ENCODE assay signal across 9 cellular contexts in genomic region chr9:115164511-115164974, GRCh38. TPM values are rescaled to one million over a fixed set of nuclear protein-coding genes. Genes with fewer than 3 reads are reported as not detected.
A peak's percentile ranks its signal among the peaks of the same experiment; 100 is the strongest.
DNase-seq lines count a peak whose midpoint lies in the region; ATAC-seq, FAIRE-seq and TF ChIP-seq lines count a peak whose summit lies in the region.
"Had no signal": no experiment of that assay in that cellular context is flagged by ENCODE, and none has a peak within 500 bp of the region (broad histone marks: within the 10 kb centered on the region; RNA-seq: fewer than 3 reads in every experiment).

No MANE protein-coding gene starts in this region.

- no peaks in the 10 kb centered on the region for H3K27me3 Mint-ChIP-seq in astrocyte (ENCODE audit: low read depth, unreplicated experiment)

- DNase-seq in AG20443 (ENCODE audit: low spot score) (peak; percentile 36), astrocyte (ENCODE audit: low read depth) (peak; percentile 69), kidney tubule cell (ENCODE audit: low spot score) (peak; percentile 96), DMS114 treated with DMSO at 0.1 percent for 48 hours (lab: John Stamatoyannopoulos, UW; ENCODE audit: unreplicated experiment) (no peak), esophagus muscularis mucosa (ENCODE audit: extremely low spot score) (no peak)
- DNase-seq: activated naive CD4-positive, alpha-beta T cell treated with anti-CD3 and anti-CD28 coated beads for 36 hours had no signal

- no peaks in the 10 kb centered on the region for H3K36me3 Mint-ChIP-seq in astrocyte (ENCODE audit: low read depth, unreplicated experiment)

- H2AFZ ChIP-seq in KMS-11 (ENCODE audit: low read depth) (peak overlapping the region; percentile 58; the same call in 1 of the 2 replicates), astrocyte (ENCODE audit: low read depth, low read length) (no peak overlapping the region)

- H3K4me2 ChIP-seq in KMS-11 (peak overlapping the region; percentile 60), astrocyte (ENCODE audit: low read length) (peak overlapping the region; percentile 53)

- H3K9ac ChIP-seq in KMS-11 (peak overlapping the region; percentile 3; the same call in 1 of the 2 replicates), astrocyte (ENCODE audit: low read length) (no peak overlapping the region)

- no peak for TF ChIP-seq POLR2A in esophagus muscularis mucosa (IDR thresholded peaks at IDR 0.05; ENCODE audit: low read depth)

- TF ChIP-seq CTCF in KMS-11 (conservative IDR thresholded peaks at IDR 0.05; ENCODE audit: low read depth, low read length), result no peak
- TF ChIP-seq CTCF in astrocyte (IDR thresholded peaks at IDR 0.05; ENCODE audit: insufficient read depth, low read depth, low read length), result no peak
- no peak for TF ChIP-seq CTCF in esophagus muscularis mucosa (IDR thresholded peaks at IDR 0.05)

- no peaks in the 10 kb centered on the region for H4K20me1 ChIP-seq in KMS-11 (ENCODE audit: insufficient read depth)
- H4K20me1 ChIP-seq in astrocyte (ENCODE audit: insufficient read depth, low read length), result no peaks in the 10 kb centered on the region

- intact Hi-C loops in esophagus muscularis mucosa (cut with DNase I), result no loop called here

- peaks cover 51% of the 10 kb centered on the region for H3K4me1 Mint-ChIP-seq in astrocyte (ENCODE audit: low read depth, unreplicated experiment)

- H3K27ac ChIP-seq in KMS-11 (peak overlapping the region; percentile 56), astrocyte (ENCODE audit: low read depth, low read length) (peak overlapping the region; percentile 18), esophagus muscularis mucosa (replicated peaks in 1 of 4) (no peak overlapping the region)

- no peaks in the 10 kb centered on the region for H3K79me2 ChIP-seq in KMS-11 (ENCODE audit: insufficient read depth, low read depth)
- no peaks in the 10 kb centered on the region for H3K79me2 ChIP-seq in astrocyte (ENCODE audit: insufficient read depth, low read length)

- no peaks in the 10 kb centered on the region for H3K9me3 Mint-ChIP-seq in astrocyte (ENCODE audit: unreplicated experiment)
- H3K9me3 Mint-ChIP-seq: activated naive CD4-positive, alpha-beta T cell treated with anti-CD3 and anti-CD28 coated beads for 36 hours had no signal

- H3K4me1 ChIP-seq in KMS-11 (ENCODE audit: low read depth, poor library complexity, severe bottlenecking) (peaks cover 28% of the 10 kb centered on the region), astrocyte (ENCODE audit: insufficient read depth, low read length) (peaks cover 22% of the 10 kb centered on the region), esophagus muscularis mucosa (peaks cover 0 to 17% (median 7%) of the 10 kb centered on the region in 4 donors)

- H3K4me3 Mint-ChIP-seq in astrocyte (ENCODE audit: unreplicated experiment), result no peak overlapping the region
- H3K4me3 Mint-ChIP-seq: activated naive CD4-positive, alpha-beta T cell treated with anti-CD3 and anti-CD28 coated beads for 36 hours had no signal

- FAIRE-seq in astrocyte (lab: Jason Lieb, UNC), result peak; percentile 17

- H3K27ac Mint-ChIP-seq in astrocyte (ENCODE audit: unreplicated experiment), result peak overlapping the region; percentile 30
- H3K27ac Mint-ChIP-seq: activated naive CD4-positive, alpha-beta T cell treated with anti-CD3 and anti-CD28 coated beads for 36 hours had no signal

- no peaks in the 10 kb centered on the region for H3K27me3 ChIP-seq in KMS-11 (ENCODE audit: insufficient read depth, low read depth)
- no peaks in the 10 kb centered on the region for H3K27me3 ChIP-seq in astrocyte (ENCODE audit: insufficient read depth, low read length)
- H3K27me3 ChIP-seq in esophagus muscularis mucosa, result no peaks in the 10 kb centered on the region

- H3K4me3 ChIP-seq in KMS-11 (IDR thresholded peaks at IDR 0.05; ENCODE audit: insufficient read depth, low read depth, low read length) (no peak overlapping the region), astrocyte (ENCODE audit: insufficient read depth, low read depth, low read length) (no peak overlapping the region), esophagus muscularis mucosa (no peak overlapping the region)

- no peaks in the 10 kb centered on the region for H3K36me3 ChIP-seq in KMS-11 (ENCODE audit: insufficient read depth)
- no peaks in the 10 kb centered on the region for H3K36me3 ChIP-seq in astrocyte (ENCODE audit: insufficient read depth, low read length)
- no peaks in the 10 kb centered on the region for H3K36me3 ChIP-seq in esophagus muscularis mucosa

- WGBS in esophagus muscularis mucosa, result 52% methylated on average over 3 of the region's 3 CpGs

- ATAC-seq in GM18517 (IDR thresholded peaks at IDR 0.05; ENCODE audit: unreplicated experiment) (no peak), HG02981 (IDR thresholded peaks at IDR 0.05; ENCODE audit: unreplicated experiment) (no peak)

- TF ChIP-seq EP300 in esophagus muscularis mucosa (IDR thresholded peaks at IDR 0.05), result no peak

- peaks cover under 1% of the 10 kb centered on the region for H3K9me3 ChIP-seq in astrocyte (ENCODE audit: insufficient read depth, low read depth, low read length)
- no peaks in the 10 kb centered on the region for H3K9me3 ChIP-seq in esophagus muscularis mucosa

RNA-seq across cellular contexts. Expression of gene TNC, which starts 46.6 kb away (rescaled TPM):
- total RNA-seq in astrocyte, result 747 and 1,099 TPM in 2 replicates
- 100 to 1,000 TPM; 216 to 576 (median 478) TPM for total RNA-seq in esophagus muscularis mucosa

Comparison
In these comparisons a context has a peak if more than half of its experiments do, and no peak if none do; other contexts are left out.
1. DNase-seq: peak in AG20443 (single experiment), astrocyte (single experiment) and kidney tubule cell (single experiment); none in DMS114 treated with DMSO at 0.1 percent for 48 hours (single experiment) and esophagus muscularis mucosa (single experiment).
2. H3K27ac ChIP-seq: peak in KMS-11 (single experiment) and astrocyte (single experiment); none in esophagus muscularis mucosa (0 of 4).